In genomic region chr10:10667466-10667865, GRCh38 we compare ENCODE assay signal across 22 cellular contexts.
"Had no signal": no experiment of that assay in that cellular context is flagged by ENCODE, and none has a peak within 500 bp of the region (broad histone marks: within the 10 kb centered on the region; RNA-seq: fewer than 3 reads in every experiment).

No MANE protein-coding gene starts in this region.

- H3K36me3 ChIP-seq: esophagus squamous epithelium, gastrocnemius medialis, heart right ventricle, left lung, lower lobe of right lung had no signal

- H3K4me1 ChIP-seq: esophagus squamous epithelium, gastrocnemius medialis had no signal

- H3K4me1 Mint-ChIP-seq: endodermal cell, naive B cell had no signal

- H3K36me3 Mint-ChIP-seq: mesothelial cell of epicardium, naive B cell had no signal

- H3K27ac ChIP-seq: coronary artery, epithelial cell of prostate, esophagus squamous epithelium, gastrocnemius medialis, heart right ventricle, left lung, lower lobe of right lung had no signal

- H3K27ac Mint-ChIP-seq: effector memory CD8-positive, alpha-beta T cell; endodermal cell; mesothelial cell of epicardium had no signal

- H3K27me3 Mint-ChIP-seq: naive B cell had no signal

- DNase-seq: dermis blood vessel endothelial cell; effector CD8-positive, alpha-beta T cell; effector memory CD8-positive, alpha-beta T cell; endodermal cell; erythroblast; esophagus squamous epithelium; foreskin fibroblast; foreskin melanocyte; gastrocnemius medialis; glutamatergic neuron; heart right ventricle; left cardiac atrium; left lung; left ventricle myocardium superior; lower lobe of right lung; mesenchymal stem cell; mucosa of descending colon; naive B cell had no signal

- ATAC-seq: effector memory CD8-positive, alpha-beta T cell; esophagus mucosa; gastrocnemius medialis; heart right ventricle; left cardiac atrium; left lung; left ventricle myocardium superior; lower lobe of right lung; mucosa of descending colon had no signal

- H3K9me3 ChIP-seq: esophagus squamous epithelium, gastrocnemius medialis, left lung, lower lobe of right lung, mucosa of descending colon had no signal

- H3K4me3 Mint-ChIP-seq: effector memory CD8-positive, alpha-beta T cell; endodermal cell; mesothelial cell of epicardium; naive B cell had no signal

- H3K4me3 ChIP-seq: coronary artery, esophagus squamous epithelium, gastrocnemius medialis, heart right ventricle, left lung, lower lobe of right lung, mucosa of descending colon had no signal

- H3K27me3 ChIP-seq: esophagus squamous epithelium, gastrocnemius medialis, heart right ventricle, left lung had no signal
